ENCODE assay signal across 20 cellular contexts in genomic region chr2:191907545-191907944, GRCh38.
DNase-seq lines count a peak whose midpoint lies in the region; ATAC-seq and TF ChIP-seq lines count a peak whose summit lies in the region.
"Had no signal": no experiment of that assay in that cellular context is flagged by ENCODE, and none has a peak within 500 bp of the region (broad histone marks: within the 10 kb centered on the region; RNA-seq: fewer than 3 reads in every experiment).

No MANE protein-coding gene starts in this region.

- no TSS peak for BruUV-seq in A673 (replicated peaks; lab: Mats Ljungman, UMichigan)

- H3K4me3 ChIP-seq in A673 (ENCODE audit: low read depth, low read length, poor library complexity, severe bottlenecking) (no peak overlapping the region), uterus (no peak overlapping the region)
- H3K4me3 ChIP-seq: cardiac muscle cell, MG63, SK-N-MC, suprapubic skin had no signal

- POLR2A ChIA-PET in A673 (lab: Charles Lee; ENCODE audit: low non-redundant PET): no interaction called here

- H3K9me3 ChIP-seq in A673 (ENCODE audit: low read depth, low read length, poor library complexity, severe bottlenecking) (no peaks in the 10 kb centered on the region), uterus (no peaks in the 10 kb centered on the region)
- H3K9me3 ChIP-seq: Caco-2, MG63, suprapubic skin had no signal

- H3K4me1 ChIP-seq in A673 (ENCODE audit: insufficient read depth, low read length, poor library complexity, severe bottlenecking) (peaks cover 13% of the 10 kb centered on the region), uterus (no peaks in the 10 kb centered on the region)
- H3K4me1 ChIP-seq: Caco-2, suprapubic skin had no signal

- H3K27ac ChIP-seq in A673 (ENCODE audit: low read depth, low read length, poor library complexity, severe bottlenecking): no peak overlapping the region
- no peak overlapping the region for H3K27ac ChIP-seq in uterus
- H3K27ac ChIP-seq: cardiac muscle cell, SK-N-MC, suprapubic skin had no signal

- DNase-seq in A673 (ENCODE audit: low spot score): no peak
- peak; percentile 1 for DNase-seq in HT1080 (ENCODE audit: low read depth)
- peak; percentile 4 for DNase-seq in cerebellar cortex (ENCODE audit: low spot score)
- no peak for DNase-seq in left cardiac atrium
- no peak for DNase-seq in uterus
- no peak for DNase-seq in NK-92 treated with Interleukin-12 subunit alpha and Interleukin-12 subunit beta, amount 100 ng/mL, for 24 hours (lab: John Stamatoyannopoulos, UW)
- DNase-seq in stimulated activated CD8-positive, alpha-beta memory T cell treated with anti-CD3 and anti-CD28 coated beads, Interleukin-4, amount 100 ng/mL, for 48 hours: no peak
- no peak for DNase-seq in NCI-H1105 treated with DMSO at 0.1 percent for 48 hours (lab: John Stamatoyannopoulos, UW)
- DNase-seq: activated CD4-positive, alpha-beta memory T cell treated with anti-CD3 and anti-CD28 coated beads, Interleukin-2, amount 10 ng/mL, durations not matched to agents 7 days and 5 days; activated naive CD8-positive, alpha-beta T cell treated with anti-CD3 and anti-CD28 coated beads, Interleukin-2, amount 10 ng/mL, durations not matched to agents 7 days and 5 days; activated T-cell treated with anti-CD3 and anti-CD28 coated beads, Interleukin-2, amount 50 U/mL, for 48 hours; MG63; NCI-H187 treated with DMSO at 0.1 percent for 48 hours; NCI-H510A treated with DMSO at 0.1 percent for 48 hours; occipital lobe had no signal

- peak; percentile 67 to 74 for ATAC-seq in left cardiac atrium
- ATAC-seq: sciatic nerve had no signal

- TF ChIP-seq CTCF in A673 (conservative IDR thresholded peaks at IDR 0.05; ENCODE audit: low read depth, low read length) (peak; percentile 12; the same call in 1 of the 2 replicates), uterus (IDR thresholded peaks at IDR 0.05) (peak in 1 of 4 experiments; percentile 11)

- intact Hi-C loops in A673 (cut with micrococcal nuclease; ENCODE audit: unreplicated experiment) (no loop called here), left cardiac atrium (cut with DNase I) (loop anchor here in 1 of 2 donors (10.0 kb wide), 1 partner anchor 93 kb away; no protein-coding TSS in a partner anchor), uterus (cut with DNase I; ENCODE audit: low total_unique reads) (no loop called here)

- H3K36me3 ChIP-seq in A673 (ENCODE audit: insufficient read depth, low read length, poor library complexity, severe bottlenecking): no peaks in the 10 kb centered on the region
- no peaks in the 10 kb centered on the region for H3K36me3 ChIP-seq in uterus
- H3K36me3 ChIP-seq: cardiac muscle cell, MG63, suprapubic skin had no signal

- H3K27me3 ChIP-seq in A673 (replicated peaks; ENCODE audit: insufficient read depth, low read depth, low read length, poor library complexity) (no peaks in the 10 kb centered on the region), uterus (no peaks in the 10 kb centered on the region)
- H3K27me3 ChIP-seq: cardiac muscle cell, MG63, suprapubic skin had no signal

- CTCF ChIA-PET in A673 (lab: Charles Lee): no interaction called here

- TF ChIP-seq POLR2A in uterus (IDR thresholded peaks at IDR 0.05): no peak

Comparison
In these comparisons a context has a peak if more than half of its experiments do, and no peak if none do; other contexts are left out.
1. DNase-seq: peak in HT1080 (single experiment) and cerebellar cortex (single experiment); none in A673 (single experiment), left cardiac atrium (single experiment), uterus (0 of 2), NK-92 treated with Interleukin-12 subunit alpha and Interleukin-12 subunit beta, amount 100 ng/mL, for 24 hours (single experiment), stimulated activated CD8-positive, alpha-beta memory T cell treated with anti-CD3 and anti-CD28 coated beads, Interleukin-4, amount 100 ng/mL, for 48 hours (single experiment) and NCI-H1105 treated with DMSO at 0.1 percent for 48 hours (single experiment).